In the genomic region with DNA sequence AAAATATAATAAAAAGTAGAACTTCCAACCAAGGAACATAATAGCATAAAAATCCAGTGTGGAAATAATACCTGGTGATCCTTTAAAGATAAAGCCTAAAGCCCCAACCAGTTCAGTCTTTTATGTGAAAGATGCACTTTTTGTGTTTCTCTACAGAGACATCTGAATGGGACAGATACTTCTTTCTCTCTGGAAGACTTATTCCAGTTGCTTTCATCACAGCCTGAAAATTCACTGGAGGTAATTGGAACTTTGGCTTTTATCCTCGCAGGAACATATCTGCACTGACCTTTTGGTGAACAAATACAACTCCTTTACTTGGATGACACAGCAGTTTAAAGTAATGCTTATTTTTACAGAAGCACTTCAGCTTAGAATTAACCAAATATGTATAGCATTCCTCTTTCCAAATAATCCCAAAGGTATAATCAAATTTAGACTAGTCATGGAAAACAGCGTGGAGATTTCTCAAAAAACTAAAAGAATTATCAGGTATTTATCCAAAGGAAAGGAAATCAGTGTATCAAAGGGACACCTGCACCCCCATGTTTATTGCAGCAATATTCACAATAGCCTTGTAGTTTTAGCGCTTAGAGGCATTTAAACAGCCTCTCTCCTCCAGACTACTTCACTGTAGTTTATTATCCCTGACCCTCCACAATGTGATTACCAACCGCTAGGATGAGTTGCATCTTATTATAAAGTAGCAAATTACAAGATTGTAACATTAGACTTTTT, we compare ENCODE assay signal across 12 cellular contexts. TPM values are rescaled to one million over a fixed set of nuclear protein-coding genes. Genes with fewer than 3 reads are reported as not detected.
DNase-seq lines count a peak whose midpoint lies in the region; ATAC-seq, FAIRE-seq and TF ChIP-seq lines count a peak whose summit lies in the region.
"Had no signal": no experiment of that assay in that cellular context is flagged by ENCODE, and none has a peak within 500 bp of the region (broad histone marks: within the 10 kb centered on the region; RNA-seq: fewer than 3 reads in every experiment).

No MANE protein-coding gene starts in this region.

- FAIRE-seq in small intestine (lab: Jason Lieb, UNC) = no peak

- WGBS in small intestine, 3 donors = 37 to 63% (median 51%) methylated on average over 4 of the region's 4 CpGs

- no peak overlapping the region for H2AFZ ChIP-seq in PC-3 (ENCODE audit: low read length)

- no peaks in the 10 kb centered on the region for H3K9me2 ChIP-seq in PC-3 (replicated peaks; ENCODE audit: low read length)

- no peaks in the 10 kb centered on the region for H3K9me3 Mint-ChIP-seq in activated T-cell treated with anti-CD3 and anti-CD28 coated beads, Interleukin-2, amount 50 U/mL, for 24 hours
- H3K9me3 Mint-ChIP-seq in effector memory CD8-positive, alpha-beta T cell = no peaks in the 10 kb centered on the region
- no peaks in the 10 kb centered on the region for H3K9me3 Mint-ChIP-seq in osteocyte (ENCODE audit: unreplicated experiment)

- no peaks in the 10 kb centered on the region for H3K27me3 ChIP-seq in PC-3 (ENCODE audit: low read length)
- no peaks in the 10 kb centered on the region for H3K27me3 ChIP-seq in small intestine (ENCODE audit: control insufficient read depth in 2 of 2, insufficient read depth in 2 of 2, low read length in 2 of 2)
- H3K27me3 ChIP-seq: esophagus muscularis mucosa had no signal

- no peaks in the 10 kb centered on the region for H3K4me1 ChIP-seq in PC-3 (ENCODE audit: insufficient read depth, low read length)
- peaks cover 2 to 3% of the 10 kb centered on the region in 2 donors for H3K4me1 ChIP-seq in small intestine (ENCODE audit: control insufficient read depth in 2 of 2, insufficient read depth in 1 of 2, low read depth in 1 of 2, low read length in 1 of 2)

- ATAC-seq in PC-3 = no peak
- ATAC-seq in effector memory CD8-positive, alpha-beta T cell (replicated peaks) = no peak
- no peak for ATAC-seq in HG03457 (IDR thresholded peaks at IDR 0.05; ENCODE audit: unreplicated experiment)

- intact Hi-C loops in PC-3 (cut with micrococcal nuclease) = no loop called here

- no peak overlapping the region for H3K4me2 ChIP-seq in PC-3 (ENCODE audit: low read length)

- TF ChIP-seq CTCF in PC-3 (conservative IDR thresholded peaks at IDR 0.05; ENCODE audit: low read depth, low read length) = no peak
- no peak for TF ChIP-seq CTCF in osteocyte (IDR thresholded peaks at IDR 0.05)

- H4K20me1 ChIP-seq in PC-3 (ENCODE audit: low read length) = peaks cover 20% of the 10 kb centered on the region

- H3K4me3 ChIP-seq in PC-3 (ENCODE audit: low read length) = no peak overlapping the region
- H3K4me3 ChIP-seq in small intestine (ENCODE audit: low read depth in 1 of 2, low read length in 2 of 2) = no peak overlapping the region
- H3K4me3 ChIP-seq: esophagus muscularis mucosa had no signal

- no peaks in the 10 kb centered on the region for H3K79me2 ChIP-seq in PC-3 (ENCODE audit: low read length)

- DNase-seq in activated T-cell treated with anti-CD3 and anti-CD28 coated beads, Interleukin-2, amount 50 U/mL, for 24 hours = no peak
- DNase-seq in activated T-cell treated with anti-CD3 and anti-CD28 coated beads for 4 hours (no peak), PC-3 (peak; percentile 12), small intestine (peak; percentile 9), NCI-H1436 treated with DMSO at 0.1 percent for 48 hours (lab: John Stamatoyannopoulos, UW) (no peak), osteocyte (ENCODE audit: extremely low spot score, unreplicated experiment) (no peak)
- DNase-seq in effector memory CD8-positive, alpha-beta T cell = no peak
- DNase-seq: islet precursor cell, KG1, NCI-H524 had no signal

- peaks cover 79% of the 10 kb centered on the region for H3K4me1 Mint-ChIP-seq in activated T-cell treated with anti-CD3 and anti-CD28 coated beads, Interleukin-2, amount 50 U/mL, for 24 hours (ENCODE audit: low read depth)
- peaks cover 38 to 67% of the 10 kb centered on the region in 2 donors for H3K4me1 Mint-ChIP-seq in effector memory CD8-positive, alpha-beta T cell (ENCODE audit: low read depth in 2 of 2)
- H3K4me1 Mint-ChIP-seq in osteocyte (ENCODE audit: unreplicated experiment) = peaks cover 15% of the 10 kb centered on the region

- CTCF ChIA-PET in PC-3 (lab: Charles Lee) = interaction anchor here (0.9 kb wide), 1 partner anchor 92 kb away, joined by 4 read pairs; no protein-coding TSS in a partner anchor

- H3K27ac Mint-ChIP-seq in activated T-cell treated with anti-CD3 and anti-CD28 coated beads, Interleukin-2, amount 50 U/mL, for 24 hours = peak overlapping the region; percentile 90
- H3K27ac Mint-ChIP-seq in effector memory CD8-positive, alpha-beta T cell = peak overlapping the region; percentile 4 to 81
- no peak overlapping the region for H3K27ac Mint-ChIP-seq in osteocyte (ENCODE audit: unreplicated experiment)

- no peaks in the 10 kb centered on the region for H3K9me3 ChIP-seq in PC-3 (ENCODE audit: low read length)
- no peaks in the 10 kb centered on the region for H3K9me3 ChIP-seq in small intestine (ENCODE audit: control insufficient read depth, low read depth)
- H3K9me3 ChIP-seq: esophagus muscularis mucosa had no signal

- peaks cover 21% of the 10 kb centered on the region for H3F3A ChIP-seq in PC-3 (ENCODE audit: low read length, unreplicated experiment)

- H3K27me3 Mint-ChIP-seq in activated T-cell treated with anti-CD3 and anti-CD28 coated beads, Interleukin-2, amount 50 U/mL, for 24 hours = no peaks in the 10 kb centered on the region
- no peaks in the 10 kb centered on the region for H3K27me3 Mint-ChIP-seq in effector memory CD8-positive, alpha-beta T cell
- H3K27me3 Mint-ChIP-seq in osteocyte (ENCODE audit: unreplicated experiment) = no peaks in the 10 kb centered on the region

- POLR2A ChIA-PET in PC-3 (lab: Charles Lee; ENCODE audit: unreplicated experiment) = no interaction called here

- H3K27ac ChIP-seq in PC-3 (ENCODE audit: low read length) (no peak overlapping the region), small intestine (ENCODE audit: low read depth in 1 of 2, low read length in 1 of 2) (no peak overlapping the region)

- peaks cover 5% of the 10 kb centered on the region; the same call in 1 of the 2 replicates for H3K36me3 ChIP-seq in PC-3 (ENCODE audit: low read depth, low read length)
- peaks cover 0 to under 1% of the 10 kb centered on the region in 2 donors for H3K36me3 ChIP-seq in small intestine (ENCODE audit: control insufficient read depth in 2 of 2, insufficient read depth in 2 of 2, low read length in 2 of 2)

- H3K4me3 Mint-ChIP-seq in activated T-cell treated with anti-CD3 and anti-CD28 coated beads, Interleukin-2, amount 50 U/mL, for 24 hours = no peak overlapping the region
- H3K4me3 Mint-ChIP-seq in effector memory CD8-positive, alpha-beta T cell = no peak overlapping the region
- no peak overlapping the region for H3K4me3 Mint-ChIP-seq in osteocyte (ENCODE audit: unreplicated experiment)

- H3K9ac ChIP-seq in PC-3 (ENCODE audit: low read length) = no peak overlapping the region

- no TSS peak for BruUV-seq in PC-3 (replicated peaks; lab: Mats Ljungman, UMichigan)

- H3K36me3 Mint-ChIP-seq in activated T-cell treated with anti-CD3 and anti-CD28 coated beads, Interleukin-2, amount 50 U/mL, for 24 hours (ENCODE audit: low read depth) = peaks cover 93% of the 10 kb centered on the region
- peaks cover 54% of the 10 kb centered on the region for H3K36me3 Mint-ChIP-seq in effector memory CD8-positive, alpha-beta T cell (ENCODE audit: insufficient read depth)
- peaks cover 34% of the 10 kb centered on the region for H3K36me3 Mint-ChIP-seq in osteocyte (ENCODE audit: unreplicated experiment)

RNA-seq across cellular contexts. Expression of gene HNRNPA2B1, which starts 16.8 kb away (rescaled TPM):
- total RNA-seq in PC-3 (2014; rRNA removed) = 304 and 457 TPM in 2 replicates
- 1,000 to 10,000 TPM in 1 of 3 donors, 100 to 1,000 TPM in 2; 495 to 1,007 (median 600) TPM for polyA plus RNA-seq in small intestine
- 484 and 495 TPM in 2 replicates for total RNA-seq in osteocyte

RNA-seq across cellular contexts. Expression of gene CBX3, which starts 17.8 kb away (rescaled TPM):
- total RNA-seq in PC-3 (2014; rRNA removed) (126 and 132 TPM in 2 replicates), osteocyte (133 and 135 TPM in 2 replicates)
- polyA plus RNA-seq in small intestine = 100 to 1,000 TPM; 145 to 181 (median 177) TPM

RNA-seq across cellular contexts. Expression of gene NFE2L3, which starts 31.7 kb away (rescaled TPM):
- total RNA-seq in PC-3 (2014; rRNA removed) = 40.0 and 45.2 TPM in 2 replicates
- 10 to 100 TPM in 1 of 3 donors, 1 to 10 TPM in 2; 1.8 to 12.5 (median 2.7) TPM for polyA plus RNA-seq in small intestine
- 0.55 and 0.78 TPM in 2 replicates for total RNA-seq in osteocyte

Comparison
In these comparisons a context has a peak if more than half of its experiments do, and no peak if none do; other contexts are left out.
1. DNase-seq: peak in PC-3 (single experiment) and small intestine (single experiment); none in activated T-cell treated with anti-CD3 and anti-CD28 coated beads, Interleukin-2, amount 50 U/mL, for 24 hours (single experiment), activated T-cell treated with anti-CD3 and anti-CD28 coated beads for 4 hours (single experiment), effector memory CD8-positive, alpha-beta T cell (0 of 3), NCI-H1436 treated with DMSO at 0.1 percent for 48 hours (single experiment) and osteocyte (single experiment).
2. RNA of gene NFE2L3, which starts 31.7 kb away (total RNA-seq): 40.0 to 45.2 TPM in PC-3; 0.55 to 0.78 TPM in osteocyte; every median in the first group is over 10 times any median in the second.